In genomic region chr2:232668805-232669444, GRCh38 we compare ENCODE assay signal across 10 cellular contexts. TPM values are rescaled to one million over a fixed set of nuclear protein-coding genes. Genes with fewer than 3 reads are reported as not detected.
DNase-seq lines count a peak whose midpoint lies in the region; ATAC-seq and TF ChIP-seq lines count a peak whose summit lies in the region.
"Had no signal": no experiment of that assay in that cellular context is flagged by ENCODE, and none has a peak within 500 bp of the region (broad histone marks: within the 10 kb centered on the region; RNA-seq: fewer than 3 reads in every experiment).

No MANE protein-coding gene starts in this region.

- H3K4me1 ChIP-seq in breast epithelium, result no peaks in the 10 kb centered on the region

- no peaks in the 10 kb centered on the region for H3K9me3 ChIP-seq in breast epithelium

- no peaks in the 10 kb centered on the region for H3K36me3 ChIP-seq in breast epithelium

- no peak for TF ChIP-seq EP300 in Ishikawa (IDR thresholded peaks at IDR 0.05; ENCODE audit: borderline replicate concordance)

- no peak for ATAC-seq in HG03095 (IDR thresholded peaks at IDR 0.05; ENCODE audit: unreplicated experiment)

- intact Hi-C loops in breast epithelium (cut with DNase I; ENCODE audit: low total_unique reads), result no loop called here

- TF ChIP-seq CTCF in breast epithelium (IDR thresholded peaks at IDR 0.05), result peak in 2 of 3 donors; percentile 13 to 24

- peak; percentile 53 for TF ChIP-seq RAD21 in Ishikawa (IDR thresholded peaks at IDR 0.05; ENCODE audit: low read depth)

- in situ Hi-C loops in ACHN (cut with HindIII; ENCODE audit: low pct_ligation_motif_present, low pct_unique_long_range_greater_than_20kb, low sequenced_read_pairs), result no loop called here

- DNase-seq in ACHN (peak; percentile 35), breast epithelium (ENCODE audit: low spot score in 2 of 2) (no peak), left kidney (ENCODE audit: low read depth, low spot score) (peak; percentile 59), SW 1271 (lab: John Stamatoyannopoulos, UW) (no peak)
- no peak for DNase-seq in stimulated activated CD4-positive, alpha-beta T cell treated with anti-CD3 and anti-CD28 coated beads, Interleukin-15, amount 100 ng/mL, for 24 hours
- DNase-seq in stimulated activated CD4-positive, alpha-beta T cell treated with anti-CD3 and anti-CD28 coated beads, Interleukin-4, amount 100 ng/mL, for 4 hours, result no peak
- DNase-seq: DMS79 treated with DMSO at 0.1 percent for 48 hours had no signal

- H3K27me3 ChIP-seq in breast epithelium, result no peaks in the 10 kb centered on the region

- no peak overlapping the region for H3K4me3 ChIP-seq in breast epithelium

- peak overlapping the region; percentile 67 to 78 for H3K27ac ChIP-seq in breast epithelium
- H3K27ac ChIP-seq: epithelial cell of prostate had no signal

- no peak for TF ChIP-seq POLR2A in breast epithelium (IDR thresholded peaks at IDR 0.05)

TF ChIP-seq in Ishikawa, 13 proteins besides CTCF, POLR2A, EP300 and RAD21:
- TF ChIP-seq ZBTB7A (IDR thresholded peaks at IDR 0.05; ENCODE audit: low read depth), result no peak
- TF ChIP-seq, protein P1, sequence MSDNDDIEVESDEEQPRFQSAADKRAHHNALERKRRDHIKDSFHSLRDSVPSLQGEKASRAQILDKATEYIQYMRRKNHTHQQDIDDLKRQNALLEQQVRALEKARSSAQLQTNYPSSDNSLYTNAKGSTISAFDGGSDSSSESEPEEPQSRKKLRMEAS (IDR thresholded peaks at IDR 0.05), result no peak
- TF ChIP-seq CREB1 (IDR thresholded peaks at IDR 0.05; ENCODE audit: low read depth), result no peak
- no peak for TF ChIP-seq TEAD4 (IDR thresholded peaks at IDR 0.05)
- no peak for TF ChIP-seq TAF1 (IDR thresholded peaks at IDR 0.05; ENCODE audit: low read depth)
- TF ChIP-seq FOXM1 (IDR thresholded peaks at IDR 0.05; ENCODE audit: borderline replicate concordance, low read depth), result no peak
- TF ChIP-seq EGR1 (IDR thresholded peaks at IDR 0.05), result no peak
- no peak for TF ChIP-seq NFIC (IDR thresholded peaks at IDR 0.05)
- TF ChIP-seq, protein P2, sequence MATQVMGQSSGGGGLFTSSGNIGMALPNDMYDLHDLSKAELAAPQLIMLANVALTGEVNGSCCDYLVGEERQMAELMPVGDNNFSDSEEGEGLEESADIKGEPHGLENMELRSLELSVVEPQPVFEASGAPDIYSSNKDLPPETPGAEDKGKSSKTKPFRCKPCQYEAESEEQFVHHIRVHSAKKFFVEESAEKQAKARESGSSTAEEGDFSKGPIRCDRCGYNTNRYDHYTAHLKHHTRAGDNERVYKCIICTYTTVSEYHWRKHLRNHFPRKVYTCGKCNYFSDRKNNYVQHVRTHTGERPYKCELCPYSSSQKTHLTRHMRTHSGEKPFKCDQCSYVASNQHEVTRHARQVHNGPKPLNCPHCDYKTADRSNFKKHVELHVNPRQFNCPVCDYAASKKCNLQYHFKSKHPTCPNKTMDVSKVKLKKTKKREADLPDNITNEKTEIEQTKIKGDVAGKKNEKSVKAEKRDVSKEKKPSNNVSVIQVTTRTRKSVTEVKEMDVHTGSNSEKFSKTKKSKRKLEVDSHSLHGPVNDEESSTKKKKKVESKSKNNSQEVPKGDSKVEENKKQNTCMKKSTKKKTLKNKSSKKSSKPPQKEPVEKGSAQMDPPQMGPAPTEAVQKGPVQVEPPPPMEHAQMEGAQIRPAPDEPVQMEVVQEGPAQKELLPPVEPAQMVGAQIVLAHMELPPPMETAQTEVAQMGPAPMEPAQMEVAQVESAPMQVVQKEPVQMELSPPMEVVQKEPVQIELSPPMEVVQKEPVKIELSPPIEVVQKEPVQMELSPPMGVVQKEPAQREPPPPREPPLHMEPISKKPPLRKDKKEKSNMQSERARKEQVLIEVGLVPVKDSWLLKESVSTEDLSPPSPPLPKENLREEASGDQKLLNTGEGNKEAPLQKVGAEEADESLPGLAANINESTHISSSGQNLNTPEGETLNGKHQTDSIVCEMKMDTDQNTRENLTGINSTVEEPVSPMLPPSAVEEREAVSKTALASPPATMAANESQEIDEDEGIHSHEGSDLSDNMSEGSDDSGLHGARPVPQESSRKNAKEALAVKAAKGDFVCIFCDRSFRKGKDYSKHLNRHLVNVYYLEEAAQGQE (IDR thresholded peaks at IDR 0.05; ENCODE audit: low read depth), result no peak
- no peak for TF ChIP-seq TCF12 (IDR thresholded peaks at IDR 0.05; ENCODE audit: low read depth)
- no peak for TF ChIP-seq CEBPB (IDR thresholded peaks at IDR 0.05)
- TF ChIP-seq USF1 (IDR thresholded peaks at IDR 0.05), result no peak
- TF ChIP-seq YY1 (IDR thresholded peaks at IDR 0.05; ENCODE audit: low read depth), result no peak

RNA-seq across cellular contexts. Expression of gene GIGYF2, which starts 28.2 kb away (rescaled TPM):
- 100 to 1,000 TPM in 2 of 3 donors, 10 to 100 TPM in 1; 79.8 to 156 (median 103) TPM for total RNA-seq in breast epithelium

RNA-seq across cellular contexts. Expression of gene EFHD1, which starts 35.5 kb away (rescaled TPM):
- total RNA-seq in breast epithelium, result 10 to 100 TPM; 31.0 to 67.2 (median 52.8) TPM

Comparison
In these comparisons a context has a peak if more than half of its experiments do, and no peak if none do; other contexts are left out.
1. DNase-seq: peak in ACHN (single experiment) and left kidney (single experiment); none in breast epithelium (0 of 2), stimulated activated CD4-positive, alpha-beta T cell treated with anti-CD3 and anti-CD28 coated beads, Interleukin-15, amount 100 ng/mL, for 24 hours (single experiment), stimulated activated CD4-positive, alpha-beta T cell treated with anti-CD3 and anti-CD28 coated beads, Interleukin-4, amount 100 ng/mL, for 4 hours (0 of 2) and SW 1271 (0 of 2).